ENCODE assay signal across 8 cellular contexts in the genomic region with DNA sequence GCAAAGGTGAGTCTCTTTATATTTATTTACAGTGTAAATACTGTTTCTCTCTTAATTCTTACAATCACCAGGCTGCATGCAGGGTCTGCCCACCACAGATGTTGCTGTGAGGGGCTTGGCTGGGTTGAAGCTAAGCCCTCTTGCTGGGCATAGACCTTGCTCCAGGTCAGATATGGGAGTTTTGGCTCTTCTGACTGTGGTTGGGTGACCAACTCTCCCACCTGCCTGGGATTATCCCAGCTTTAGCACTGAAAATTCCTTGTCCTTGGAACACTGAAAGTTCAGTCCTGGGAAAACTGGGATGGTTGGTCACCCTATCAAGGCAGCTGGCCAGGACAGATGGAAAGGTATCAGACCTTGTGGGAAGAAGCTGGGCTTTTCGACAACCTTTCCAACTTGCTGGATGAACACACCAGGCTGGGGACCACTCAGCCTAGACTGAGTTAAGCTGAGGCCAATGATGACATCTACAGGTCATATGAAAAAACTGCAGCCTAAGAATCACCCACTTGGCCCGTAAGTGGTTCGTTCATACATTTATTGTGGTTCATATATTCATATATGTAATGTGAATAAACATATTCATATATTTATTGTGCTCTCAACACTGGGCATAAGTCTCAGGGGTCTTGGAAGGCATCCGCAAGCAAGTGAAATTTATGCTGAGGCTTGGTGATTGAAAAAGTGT. TPM values are rescaled to one million over a fixed set of nuclear protein-coding genes. Genes with fewer than 3 reads are reported as not detected.
DNase-seq lines count a peak whose midpoint lies in the region; ATAC-seq, FAIRE-seq and TF ChIP-seq lines count a peak whose summit lies in the region.

No MANE protein-coding gene starts in this region.

- no peak overlapping the region for H3K27ac ChIP-seq in CD4-positive, alpha-beta T cell (ENCODE audit: low read depth, low read length)
- H3K27ac ChIP-seq in uterus = no peak overlapping the region

- TF ChIP-seq CTCF in CD4-positive, alpha-beta T cell (IDR thresholded peaks at IDR 0.05) = peak; percentile 75
- TF ChIP-seq CTCF in HFF-Myc (IDR thresholded peaks at IDR 0.05; ENCODE audit: low read depth, low read length, missing control alignments) (peak; percentile 68), uterus (IDR thresholded peaks at IDR 0.05) (peak; percentile 56 to 86 (median 78))

- peak; percentile 11 for ATAC-seq in CD4-positive, alpha-beta T cell (ENCODE audit: poor library complexity)
- ATAC-seq in naive B cell (ENCODE audit: low read depth in 2 of 2) (peak in 1 of 2 donors; percentile 6), GM19035 (IDR thresholded peaks at IDR 0.05; ENCODE audit: unreplicated experiment) (no peak)

- peak overlapping the region; percentile 57 for H3K4me3 Mint-ChIP-seq in CD4-positive, alpha-beta T cell
- H3K4me3 Mint-ChIP-seq in naive B cell = peak overlapping the region in 2 of 8 donors; percentile 25 to 67

- H3K4me1 ChIP-seq in uterus = peaks cover 0 to 6% of the 10 kb centered on the region in 2 donors

- H3K4me3 ChIP-seq in HFF-Myc (replicated peaks; ENCODE audit: low read depth, low read length) (no peak overlapping the region), uterus (no peak overlapping the region)

- H3K36me3 ChIP-seq in uterus = no peaks in the 10 kb centered on the region

- intact Hi-C loops in CD4-positive, alpha-beta T cell (cut with DNase I, micrococcal nuclease) = loop anchor here (1.0 to 5.0 kb wide), 12 partner anchors 252 to 628 kb away; partner anchors contain the start of genes RNU5D-1 (in 2 of the 2), AKR1A1 (in 1 of the 2), ARMH1 (in 1 of the 2) and BEST4 (in 1 of the 2)
- intact Hi-C loops in uterus (cut with DNase I; ENCODE audit: low total_unique reads) = loop anchor here (5.0 kb wide), 1 partner anchor 288 kb away; the partner anchor contains the start of genes HECTD3 and UROD

- DNase-seq in CD4-positive, alpha-beta T cell = peak in 5 of 10 experiments; percentile 7 to 26 (median 18)
- DNase-seq in HFF-Myc (ENCODE audit: extremely low read depth, low read depth) (peak; percentile 45), NCI-H524 (lab: John Stamatoyannopoulos, UW) (peak; percentile 47 to 80), naive B cell (peak; percentile 52), uterus (peak; percentile 33 to 58)
- DNase-seq in activated CD4-positive, alpha-beta T cell treated with anti-CD3 and anti-CD28 coated beads for 48 hours = peak; percentile 46

- POLR2A ChIA-PET in CD4-positive, alpha-beta T cell (lab: Charles Lee) = interaction anchor here (0.7 to 6.2 kb wide), 5 partner anchors 40 to 500 kb away, joined by 3 to 141 read pairs (median 3); partner anchors contain the start of genes HECTD3, MUTYH, TOE1 and UROD

- H3K9me3 ChIP-seq in CD4-positive, alpha-beta T cell (ENCODE audit: control insufficient read depth, low read length) = no peaks in the 10 kb centered on the region
- no peaks in the 10 kb centered on the region for H3K9me3 ChIP-seq in uterus

- H3K27me3 ChIP-seq in CD4-positive, alpha-beta T cell (ENCODE audit: control insufficient read depth, insufficient read depth, low read length) = no peaks in the 10 kb centered on the region
- no peaks in the 10 kb centered on the region for H3K27me3 ChIP-seq in uterus

- H3K36me3 Mint-ChIP-seq in CD4-positive, alpha-beta T cell (ENCODE audit: low read depth) = no peaks in the 10 kb centered on the region
- no peaks in the 10 kb centered on the region for H3K36me3 Mint-ChIP-seq in naive B cell

- no peaks in the 10 kb centered on the region for H3K27me3 Mint-ChIP-seq in CD4-positive, alpha-beta T cell
- no peaks in the 10 kb centered on the region for H3K27me3 Mint-ChIP-seq in naive B cell

- H3K9me3 Mint-ChIP-seq in CD4-positive, alpha-beta T cell = no peaks in the 10 kb centered on the region
- H3K9me3 Mint-ChIP-seq in naive B cell = no peaks in the 10 kb centered on the region

- peak; percentile 61 for FAIRE-seq in endometrium (lab: Jason Lieb, UNC)

- no peak for TF ChIP-seq POLR2A in uterus (IDR thresholded peaks at IDR 0.05)

- CTCF ChIA-PET in CD4-positive, alpha-beta T cell (lab: Charles Lee) = interaction anchor here (0.7 to 5.2 kb wide), 4 partner anchors 193 to 1182 kb away, joined by 3 to 66 read pairs (median 10); partner anchors contain the start of genes HECTD3 and UROD

- no peak overlapping the region for H3K27ac Mint-ChIP-seq in CD4-positive, alpha-beta T cell
- peak overlapping the region in 2 of 6 donors; percentile 1 to 5 for H3K27ac Mint-ChIP-seq in naive B cell

- peaks cover 26% of the 10 kb centered on the region for H3K4me1 Mint-ChIP-seq in CD4-positive, alpha-beta T cell (ENCODE audit: low read depth)
- H3K4me1 Mint-ChIP-seq in naive B cell = peaks cover 8 to 31% (median 20%) of the 10 kb centered on the region in 3 donors

RNA-seq across cellular contexts. Expression of gene HPDL, which starts 26.6 kb away (rescaled TPM):
- total RNA-seq in CD4-positive, alpha-beta T cell = not detected
- polyA plus RNA-seq in naive B cell (ENCODE audit: low read depth in 6 of 6) = under 1 TPM in 5 of 6 donors, not detected in 1; 0.31 to 0.86 (median 0.74) TPM
- 1 to 10 TPM in 1 of 4 donors, under 1 TPM in 1, not detected in 2; 0.46 to 1.4 TPM for total RNA-seq in uterus

RNA-seq across cellular contexts. Expression of gene TOE1, which starts 39.8 kb away (rescaled TPM):
- total RNA-seq in CD4-positive, alpha-beta T cell = 10 to 100 TPM; 44.5 to 46.2 TPM
- polyA plus RNA-seq in naive B cell (ENCODE audit: low read depth in 6 of 6) = 10 to 100 TPM; 15.5 to 27.8 (median 20.3) TPM
- 10 to 100 TPM; 10.3 to 21.8 (median 14.4) TPM for total RNA-seq in uterus

RNA-seq across cellular contexts. Expression of gene MUTYH, which starts 40.1 kb away (rescaled TPM):
- total RNA-seq in CD4-positive, alpha-beta T cell = 10 to 100 TPM; 57.9 to 67.4 TPM
- 10 to 100 TPM; 10.4 to 25.3 (median 18.7) TPM for polyA plus RNA-seq in naive B cell (ENCODE audit: low read depth in 6 of 6)
- total RNA-seq in uterus = 10 to 100 TPM; 12.6 to 49.2 (median 26.3) TPM
